In genomic region chrX:37867509-37868153, GRCh38 we compare ENCODE assay signal across 25 cellular contexts. TPM values are rescaled to one million over a fixed set of nuclear protein-coding genes. Genes with fewer than 3 reads are reported as not detected.
DNase-seq lines count a peak whose midpoint lies in the region; ATAC-seq lines count a peak whose summit lies in the region.
"Had no signal": no experiment of that assay in that cellular context is flagged by ENCODE, and none has a peak within 500 bp of the region (broad histone marks: within the 10 kb centered on the region; RNA-seq: fewer than 3 reads in every experiment).

No MANE protein-coding gene starts in this region.

- H3K9me3 Mint-ChIP-seq in stimulated activated naive CD8-positive, alpha-beta T cell treated with anti-CD3 and anti-CD28 coated beads, Interleukin-15, amount 100 ng/mL, for 72 hours, result peaks cover 0 to 11% of the 10 kb centered on the region in 2 donors
- peaks cover 4% of the 10 kb centered on the region for H3K9me3 Mint-ChIP-seq in activated T-helper 17 cell treated with anti-CD3 and anti-CD28 coated beads, Interleukin-2, amount 50 U/mL, for 72 hours
- H3K9me3 Mint-ChIP-seq: HFFc6 had no signal

- H3K4me3 Mint-ChIP-seq in stimulated activated naive CD8-positive, alpha-beta T cell treated with anti-CD3 and anti-CD28 coated beads, Interleukin-15, amount 100 ng/mL, for 72 hours, result no peak overlapping the region
- H3K4me3 Mint-ChIP-seq in activated T-helper 17 cell treated with anti-CD3 and anti-CD28 coated beads, Interleukin-2, amount 50 U/mL, for 72 hours, result peak overlapping the region; percentile 24
- H3K4me3 Mint-ChIP-seq: activated CD4-positive, alpha-beta T cell treated with anti-CD3 and anti-CD28 coated beads, Interleukin-2, amount 10 ng/mL, durations not matched to agents 7 days and 5 days; brain; GM23338; HFFc6; neural progenitor cell; stimulated activated naive B cell treated with anti-CD40 and anti-IgM and Interleukin-4, amounts not matched to agents 10 μg/mL and 1 μg/mL and 100 μg/mL, for 72 hours had no signal

- peak; percentile 5 for DNase-seq in NOMO-1 treated with DMSO at 0.1 percent for 48 hours (lab: John Stamatoyannopoulos, UW; ENCODE audit: unreplicated experiment)
- DNase-seq in NOMO-1 treated with dmso at 0.1 percent for 144 hours (lab: John Stamatoyannopoulos, UW; ENCODE audit: unreplicated experiment), result no peak
- no peak for DNase-seq in stimulated activated naive CD8-positive, alpha-beta T cell treated with anti-CD3 and anti-CD28 coated beads, Interleukin-15, Interleukin-2, amounts not matched to agents 100 U/mL and 50 U/mL, for 24 hours
- DNase-seq in stimulated activated naive CD8-positive, alpha-beta T cell treated with anti-CD3 and anti-CD28 coated beads, Interleukin-15, amount 100 ng/mL, for 72 hours, result no peak
- DNase-seq in NCI-H2029 treated with DMSO at 0.1 percent for 48 hours (lab: John Stamatoyannopoulos, UW), result no peak
- DNase-seq in effector CD8-positive, alpha-beta T cell (lab: John Stamatoyannopoulos, UW), result no peak
- DNase-seq in NCI-H2171 treated with DMSO at 0.1 percent for 48 hours (lab: John Stamatoyannopoulos, UW), result no peak
- DNase-seq: activated CD4-positive, alpha-beta T cell treated with anti-CD3 and anti-CD28 coated beads, Interleukin-2, amount 10 ng/mL, durations not matched to agents 7 days and 5 days; activated CD8-positive, alpha-beta memory T cell treated with anti-CD3 and anti-CD28 coated beads, Interleukin-2, amount 50 U/mL, for 4 hours; foreskin melanocyte; heart left ventricle; HFFc6; IMR-90; left ventricle myocardium inferior; mesendoderm; NCI-H446; NCI-H82; pancreas; SHP77 treated with DMSO at 0.1 percent for 48 hours; stimulated activated naive B cell treated with anti-CD40 and anti-IgM and Interleukin-4, amounts not matched to agents 10 μg/mL and 1 μg/mL and 100 μg/mL, for 72 hours; upper lobe of right lung had no signal

- peaks cover 9% of the 10 kb centered on the region for H3K27me3 Mint-ChIP-seq in stimulated activated naive CD8-positive, alpha-beta T cell treated with anti-CD3 and anti-CD28 coated beads, Interleukin-15, amount 100 ng/mL, for 72 hours
- peaks cover 4% of the 10 kb centered on the region for H3K27me3 Mint-ChIP-seq in activated T-helper 17 cell treated with anti-CD3 and anti-CD28 coated beads, Interleukin-2, amount 50 U/mL, for 72 hours
- H3K27me3 Mint-ChIP-seq: brain had no signal

- H3K4me1 Mint-ChIP-seq in stimulated activated naive CD8-positive, alpha-beta T cell treated with anti-CD3 and anti-CD28 coated beads, Interleukin-15, amount 100 ng/mL, for 72 hours, result peaks cover 9% of the 10 kb centered on the region
- H3K4me1 Mint-ChIP-seq in activated T-helper 17 cell treated with anti-CD3 and anti-CD28 coated beads, Interleukin-2, amount 50 U/mL, for 72 hours, result peaks cover 14% of the 10 kb centered on the region
- H3K4me1 Mint-ChIP-seq: neural progenitor cell had no signal

- ATAC-seq in stimulated activated naive CD8-positive, alpha-beta T cell treated with anti-CD3 and anti-CD28 coated beads, Interleukin-15, Interleukin-2, amounts not matched to agents 100 U/mL and 50 U/mL, for 24 hours, result peak; percentile 55
- no peak for ATAC-seq in stimulated activated naive CD8-positive, alpha-beta T cell treated with anti-CD3 and anti-CD28 coated beads, Interleukin-15, amount 100 ng/mL, for 72 hours
- ATAC-seq in activated T-helper 17 cell treated with anti-CD3 and anti-CD28 coated beads, Interleukin-2, amount 50 U/mL, for 72 hours (replicated peaks), result peak; percentile 53
- ATAC-seq: GM23338; heart left ventricle; pancreas; stimulated activated naive B cell treated with anti-CD40 and anti-IgM and Interleukin-4, amounts not matched to agents 10 μg/mL and 1 μg/mL and 100 μg/mL, for 72 hours; upper lobe of right lung had no signal

- H3K36me3 Mint-ChIP-seq in activated T-helper 17 cell treated with anti-CD3 and anti-CD28 coated beads, Interleukin-2, amount 50 U/mL, for 72 hours (ENCODE audit: low read depth), result no peaks in the 10 kb centered on the region
- H3K36me3 Mint-ChIP-seq: brain; neural progenitor cell; stimulated activated naive B cell treated with anti-CD40 and anti-IgM and Interleukin-4, amounts not matched to agents 10 μg/mL and 1 μg/mL and 100 μg/mL, for 72 hours had no signal

- H3K27ac Mint-ChIP-seq in stimulated activated naive CD8-positive, alpha-beta T cell treated with anti-CD3 and anti-CD28 coated beads, Interleukin-15, amount 100 ng/mL, for 72 hours, result no peak overlapping the region
- peak overlapping the region; percentile 65 for H3K27ac Mint-ChIP-seq in activated T-helper 17 cell treated with anti-CD3 and anti-CD28 coated beads, Interleukin-2, amount 50 U/mL, for 72 hours
- H3K27ac Mint-ChIP-seq: activated CD4-positive, alpha-beta T cell treated with anti-CD3 and anti-CD28 coated beads, Interleukin-2, amount 10 ng/mL, durations not matched to agents 7 days and 5 days; brain; GM23338; HFFc6; neural progenitor cell; stimulated activated naive B cell treated with anti-CD40 and anti-IgM and Interleukin-4, amounts not matched to agents 10 μg/mL and 1 μg/mL and 100 μg/mL, for 72 hours had no signal

RNA-seq across cellular contexts. Expression of gene DYNLT3, which starts 20.3 kb away (rescaled TPM):
- total RNA-seq in activated T-helper 17 cell treated with anti-CD3 and anti-CD28 coated beads, Interleukin-2, amount 50 U/mL, for 72 hours, result 10 to 100 TPM; 16.9 to 55.8 TPM
